15 cellular contexts compared by ENCODE assay signal in genomic region chr5:157842787-157843186, GRCh38.
"Had no signal": no experiment of that assay in that cellular context is flagged by ENCODE, and none has a peak within 500 bp of the region (broad histone marks: within the 10 kb centered on the region; RNA-seq: fewer than 3 reads in every experiment).

No MANE protein-coding gene starts in this region.

- H3K36me3 ChIP-seq: thyroid gland, uterus had no signal

- H3K4me3 ChIP-seq: esophagus squamous epithelium, left lung, right atrium auricular region, thyroid gland, uterus had no signal

- H3K27me3 ChIP-seq: esophagus squamous epithelium, left lung, right atrium auricular region, thyroid gland, uterus had no signal

- DNase-seq: activated CD4-positive, alpha-beta T cell treated with anti-CD3 and anti-CD28 coated beads for 36 hours; activated CD8-positive, alpha-beta T cell treated with anti-CD3 and anti-CD28 coated beads, Interleukin-2, amount 10 ng/mL, durations not matched to agents 7 days and 5 days; activated naive CD4-positive, alpha-beta T cell; aorta; esophagus squamous epithelium; foreskin fibroblast; head of caudate nucleus; left lung; mesendoderm; small intestine; thyroid gland; uterus; WERI-Rb-1 had no signal

- H3K27ac ChIP-seq: esophagus squamous epithelium, left lung, right atrium auricular region, thyroid gland, uterus, WERI-Rb-1 had no signal

- H3K4me1 ChIP-seq: right atrium auricular region, uterus had no signal

- H3K9me3 ChIP-seq: esophagus squamous epithelium, left lung, right atrium auricular region, thyroid gland, uterus had no signal

- FAIRE-seq: endometrium, small intestine had no signal
